In genomic region chr11:25628030-25628429, GRCh38 we compare ENCODE assay signal across 8 cellular contexts.
"Had no signal": no experiment of that assay in that cellular context is flagged by ENCODE, and none has a peak within 500 bp of the region (broad histone marks: within the 10 kb centered on the region; RNA-seq: fewer than 3 reads in every experiment).

No MANE protein-coding gene starts in this region.

- H3K4me1 ChIP-seq: HAP-1 had no signal

- FAIRE-seq: K562 had no signal

- ATAC-seq: HCT116, K562 had no signal

- H3K27ac ChIP-seq: HL-60 had no signal

- H3K27ac Mint-ChIP-seq: HFFc6 had no signal

- H3K9me3 ChIP-seq: HAP-1 had no signal

- H3K36me3 ChIP-seq: HAP-1 had no signal

- DNase-seq: GOT3, H7, HFFc6, IMR-90 had no signal

- H3K4me3 Mint-ChIP-seq: HFFc6 had no signal

- H3K4me3 ChIP-seq: HAP-1, K562 had no signal
